ENCODE assay signal across 2 cellular contexts in genomic region chr1:23477359-23478144, GRCh38.
TF ChIP-seq lines count a peak whose summit lies in the region.

No MANE protein-coding gene starts in this region.

TF ChIP-seq in WTC11, 78 proteins besides CTCF, POLR2A, EP300 and RAD21 (continued from another document):
- no peak for TF ChIP-seq ARID4B (CRISPR knock-in tag; IDR thresholded peaks at IDR 0.05; ENCODE audit: borderline replicate concordance)
- TF ChIP-seq SP1 (CRISPR knock-in tag; conservative IDR thresholded peaks at IDR 0.05), result no peak
- no peak for TF ChIP-seq USF1 (CRISPR knock-in tag; IDR thresholded peaks at IDR 0.05)
- no peak for TF ChIP-seq FOXP4 (CRISPR knock-in tag; IDR thresholded peaks at IDR 0.05)
- TF ChIP-seq ATF3 (CRISPR knock-in tag; conservative IDR thresholded peaks at IDR 0.05), result no peak
- no peak for TF ChIP-seq FOXK1 (CRISPR knock-in tag; IDR thresholded peaks at IDR 0.05)
- TF ChIP-seq ATF1 (CRISPR knock-in tag; IDR thresholded peaks at IDR 0.05), result no peak
- no peak for TF ChIP-seq SOX15 (CRISPR knock-in tag; IDR thresholded peaks at IDR 0.05)
- no peak for TF ChIP-seq NR1H2 (CRISPR knock-in tag; IDR thresholded peaks at IDR 0.05)
- no peak for TF ChIP-seq NFE2L1 (CRISPR knock-in tag; IDR thresholded peaks at IDR 0.05)
- TF ChIP-seq ZBTB43 (CRISPR knock-in tag; IDR thresholded peaks at IDR 0.05), result no peak

TF ChIP-seq in GM23338, 12 proteins besides CTCF, POLR2A, EP300 and RAD21 (continued from another document):
- TF ChIP-seq, protein P1, sequence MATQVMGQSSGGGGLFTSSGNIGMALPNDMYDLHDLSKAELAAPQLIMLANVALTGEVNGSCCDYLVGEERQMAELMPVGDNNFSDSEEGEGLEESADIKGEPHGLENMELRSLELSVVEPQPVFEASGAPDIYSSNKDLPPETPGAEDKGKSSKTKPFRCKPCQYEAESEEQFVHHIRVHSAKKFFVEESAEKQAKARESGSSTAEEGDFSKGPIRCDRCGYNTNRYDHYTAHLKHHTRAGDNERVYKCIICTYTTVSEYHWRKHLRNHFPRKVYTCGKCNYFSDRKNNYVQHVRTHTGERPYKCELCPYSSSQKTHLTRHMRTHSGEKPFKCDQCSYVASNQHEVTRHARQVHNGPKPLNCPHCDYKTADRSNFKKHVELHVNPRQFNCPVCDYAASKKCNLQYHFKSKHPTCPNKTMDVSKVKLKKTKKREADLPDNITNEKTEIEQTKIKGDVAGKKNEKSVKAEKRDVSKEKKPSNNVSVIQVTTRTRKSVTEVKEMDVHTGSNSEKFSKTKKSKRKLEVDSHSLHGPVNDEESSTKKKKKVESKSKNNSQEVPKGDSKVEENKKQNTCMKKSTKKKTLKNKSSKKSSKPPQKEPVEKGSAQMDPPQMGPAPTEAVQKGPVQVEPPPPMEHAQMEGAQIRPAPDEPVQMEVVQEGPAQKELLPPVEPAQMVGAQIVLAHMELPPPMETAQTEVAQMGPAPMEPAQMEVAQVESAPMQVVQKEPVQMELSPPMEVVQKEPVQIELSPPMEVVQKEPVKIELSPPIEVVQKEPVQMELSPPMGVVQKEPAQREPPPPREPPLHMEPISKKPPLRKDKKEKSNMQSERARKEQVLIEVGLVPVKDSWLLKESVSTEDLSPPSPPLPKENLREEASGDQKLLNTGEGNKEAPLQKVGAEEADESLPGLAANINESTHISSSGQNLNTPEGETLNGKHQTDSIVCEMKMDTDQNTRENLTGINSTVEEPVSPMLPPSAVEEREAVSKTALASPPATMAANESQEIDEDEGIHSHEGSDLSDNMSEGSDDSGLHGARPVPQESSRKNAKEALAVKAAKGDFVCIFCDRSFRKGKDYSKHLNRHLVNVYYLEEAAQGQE (IDR thresholded peaks at IDR 0.05; ENCODE audit: unreplicated experiment), result no peak
- no peak for TF ChIP-seq POLR2AphosphoS5 (IDR thresholded peaks at IDR 0.05; ENCODE audit: low read depth)
- TF ChIP-seq, protein P2, sequence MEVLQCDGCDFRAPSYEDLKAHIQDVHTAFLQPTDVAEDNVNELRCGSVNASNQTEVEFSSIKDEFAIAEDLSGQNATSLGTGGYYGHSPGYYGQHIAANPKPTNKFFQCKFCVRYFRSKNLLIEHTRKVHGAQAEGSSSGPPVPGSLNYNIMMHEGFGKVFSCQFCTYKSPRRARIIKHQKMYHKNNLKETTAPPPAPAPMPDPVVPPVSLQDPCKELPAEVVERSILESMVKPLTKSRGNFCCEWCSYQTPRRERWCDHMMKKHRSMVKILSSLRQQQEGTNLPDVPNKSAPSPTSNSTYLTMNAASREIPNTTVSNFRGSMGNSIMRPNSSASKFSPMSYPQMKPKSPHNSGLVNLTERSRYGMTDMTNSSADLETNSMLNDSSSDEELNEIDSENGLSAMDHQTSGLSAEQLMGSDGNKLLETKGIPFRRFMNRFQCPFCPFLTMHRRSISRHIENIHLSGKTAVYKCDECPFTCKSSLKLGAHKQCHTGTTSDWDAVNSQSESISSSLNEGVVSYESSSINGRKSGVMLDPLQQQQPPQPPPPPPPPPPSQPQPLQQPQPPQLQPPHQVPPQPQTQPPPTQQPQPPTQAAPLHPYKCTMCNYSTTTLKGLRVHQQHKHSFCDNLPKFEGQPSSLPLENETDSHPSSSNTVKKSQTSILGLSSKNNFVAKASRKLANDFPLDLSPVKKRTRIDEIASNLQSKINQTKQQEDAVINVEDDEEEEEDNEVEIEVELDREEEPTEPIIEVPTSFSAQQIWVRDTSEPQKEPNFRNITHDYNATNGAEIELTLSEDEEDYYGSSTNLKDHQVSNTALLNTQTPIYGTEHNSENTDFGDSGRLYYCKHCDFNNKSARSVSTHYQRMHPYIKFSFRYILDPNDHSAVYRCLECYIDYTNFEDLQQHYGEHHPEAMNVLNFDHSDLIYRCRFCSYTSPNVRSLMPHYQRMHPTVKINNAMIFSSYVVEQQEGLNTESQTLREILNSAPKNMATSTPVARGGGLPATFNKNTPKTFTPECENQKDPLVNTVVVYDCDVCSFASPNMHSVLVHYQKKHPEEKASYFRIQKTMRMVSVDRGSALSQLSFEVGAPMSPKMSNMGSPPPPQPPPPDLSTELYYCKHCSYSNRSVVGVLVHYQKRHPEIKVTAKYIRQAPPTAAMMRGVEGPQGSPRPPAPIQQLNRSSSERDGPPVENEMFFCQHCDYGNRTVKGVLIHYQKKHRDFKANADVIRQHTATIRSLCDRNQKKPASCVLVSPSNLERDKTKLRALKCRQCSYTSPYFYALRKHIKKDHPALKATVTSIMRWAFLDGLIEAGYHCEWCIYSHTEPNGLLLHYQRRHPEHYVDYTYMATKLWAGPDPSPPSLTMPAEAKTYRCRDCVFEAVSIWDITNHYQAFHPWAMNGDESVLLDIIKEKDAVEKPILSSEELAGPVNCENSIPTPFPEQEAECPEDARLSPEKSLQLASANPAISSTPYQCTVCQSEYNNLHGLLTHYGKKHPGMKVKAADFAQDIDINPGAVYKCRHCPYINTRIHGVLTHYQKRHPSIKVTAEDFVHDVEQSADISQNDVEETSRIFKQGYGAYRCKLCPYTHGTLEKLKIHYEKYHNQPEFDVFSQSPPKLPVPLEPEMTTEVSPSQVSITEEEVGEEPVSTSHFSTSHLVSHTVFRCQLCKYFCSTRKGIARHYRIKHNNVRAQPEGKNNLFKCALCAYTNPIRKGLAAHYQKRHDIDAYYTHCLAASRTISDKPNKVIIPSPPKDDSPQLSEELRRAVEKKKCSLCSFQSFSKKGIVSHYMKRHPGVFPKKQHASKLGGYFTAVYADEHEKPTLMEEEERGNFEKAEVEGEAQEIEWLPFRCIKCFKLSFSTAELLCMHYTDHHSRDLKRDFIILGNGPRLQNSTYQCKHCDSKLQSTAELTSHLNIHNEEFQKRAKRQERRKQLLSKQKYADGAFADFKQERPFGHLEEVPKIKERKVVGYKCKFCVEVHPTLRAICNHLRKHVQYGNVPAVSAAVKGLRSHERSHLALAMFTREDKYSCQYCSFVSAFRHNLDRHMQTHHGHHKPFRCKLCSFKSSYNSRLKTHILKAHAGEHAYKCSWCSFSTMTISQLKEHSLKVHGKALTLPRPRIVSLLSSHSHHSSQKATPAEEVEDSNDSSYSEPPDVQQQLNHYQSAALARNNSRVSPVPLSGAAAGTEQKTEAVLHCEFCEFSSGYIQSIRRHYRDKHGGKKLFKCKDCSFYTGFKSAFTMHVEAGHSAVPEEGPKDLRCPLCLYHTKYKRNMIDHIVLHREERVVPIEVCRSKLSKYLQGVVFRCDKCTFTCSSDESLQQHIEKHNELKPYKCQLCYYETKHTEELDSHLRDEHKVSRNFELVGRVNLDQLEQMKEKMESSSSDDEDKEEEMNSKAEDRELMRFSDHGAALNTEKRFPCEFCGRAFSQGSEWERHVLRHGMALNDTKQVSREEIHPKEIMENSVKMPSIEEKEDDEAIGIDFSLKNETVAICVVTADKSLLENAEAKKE (CRISPR knock-in tag; IDR thresholded peaks at IDR 0.05), result no peak
- no peak for TF ChIP-seq EZH2phosphoT487 (IDR thresholded peaks at IDR 0.05; ENCODE audit: unreplicated experiment)
- no peak for TF ChIP-seq CREB1 (CRISPR knock-in tag; IDR thresholded peaks at IDR 0.05; ENCODE audit: low read depth)
- no peak for TF ChIP-seq JUNB (IDR thresholded peaks at IDR 0.05; ENCODE audit: unreplicated experiment)
- no peak for TF ChIP-seq ZNF114 (CRISPR knock-in tag; IDR thresholded peaks at IDR 0.05)
- TF ChIP-seq NANOG (IDR thresholded peaks at IDR 0.05; ENCODE audit: borderline replicate concordance), result no peak
- no peak for TF ChIP-seq STAT1 (IDR thresholded peaks at IDR 0.05; ENCODE audit: unreplicated experiment)
